8 cellular contexts compared by ENCODE assay signal in genomic region chr13:20924758-20925394, GRCh38. TPM values are rescaled to one million over a fixed set of nuclear protein-coding genes. Genes with fewer than 3 reads are reported as not detected.
DNase-seq lines count a peak whose midpoint lies in the region; ATAC-seq and TF ChIP-seq lines count a peak whose summit lies in the region.

No MANE protein-coding gene starts in this region.

- CTCF ChIA-PET in WTC11 (lab: Charles Lee), result interaction anchor here (0.5 to 4.4 kb wide), 39 partner anchors 9 to 745 kb away, joined by 3 to 33 read pairs (median 4); partner anchors contain the start of genes GJB2, MRPL57 and SKA3

- no peak overlapping the region for H3K4me3 Mint-ChIP-seq in WTC11

- H3K27ac Mint-ChIP-seq in WTC11, result no peak overlapping the region

- peak; percentile 49 for TF ChIP-seq CTCF in WTC11 (IDR thresholded peaks at IDR 0.05)

- no peaks in the 10 kb centered on the region for H3K9me3 Mint-ChIP-seq in WTC11

- peaks cover 6% of the 10 kb centered on the region; the same call in 1 of the 2 replicates for H3K4me1 Mint-ChIP-seq in WTC11

- POLR2A ChIA-PET in WTC11 (lab: Charles Lee), result interaction anchor here (0.7 kb wide), 1 partner anchor 241 kb away, joined by 4 read pairs; no protein-coding TSS in a partner anchor

- ATAC-seq in WTC11, result peak; percentile 78
- ATAC-seq in left colon, result peak; percentile 42
- no peak for ATAC-seq in HG03097 (IDR thresholded peaks at IDR 0.05; ENCODE audit: low FRiP score, unreplicated experiment)

- intact Hi-C loops in left colon (cut with DNase I, micrococcal nuclease), result loop anchor here (10.0 kb wide), 3 partner anchors 210 to 740 kb away; no protein-coding TSS in a partner anchor

- H3K27me3 Mint-ChIP-seq in WTC11 (ENCODE audit: low read depth), result no peaks in the 10 kb centered on the region

- H3K36me3 Mint-ChIP-seq in WTC11, result no peaks in the 10 kb centered on the region

- DNase-seq in NCI-H2081 (lab: John Stamatoyannopoulos, UW), result peak; percentile 57 to 68
- no peak for DNase-seq in NCI-H2081 treated with DMSO at 0.1 percent for 48 hours (lab: John Stamatoyannopoulos, UW)
- DNase-seq in NCI-H345 (lab: John Stamatoyannopoulos, UW), result peak; percentile 67
- DNase-seq in WTC11 (ENCODE audit: low spot score), result peak; percentile 87
- DNase-seq in caudate nucleus (lab: John Stamatoyannopoulos, UW), result peak in 54 of 61 donors; percentile 3 to 94 (median 37)
- peak; percentile 60 to 91 for DNase-seq in left colon
- DNase-seq in stimulated activated CD4-positive, alpha-beta T cell treated with anti-CD3 and anti-CD28 coated beads, Interleukin-2, amount 100 ng/mL, for 4 hours (ENCODE audit: low read depth), result peak; percentile 61

- no peak overlapping the region for H3K27ac ChIP-seq in caudate nucleus (ENCODE audit: low read depth, low read length)

TF ChIP-seq in WTC11, 78 proteins besides CTCF, POLR2A, EP300 and RAD21:
- TF ChIP-seq ZNF416 (CRISPR knock-in tag; IDR thresholded peaks at IDR 0.05) (no peak), CDX4 (CRISPR knock-in tag; IDR thresholded peaks at IDR 0.05; ENCODE audit: borderline replicate concordance) (no peak), ARID4B (CRISPR knock-in tag; IDR thresholded peaks at IDR 0.05; ENCODE audit: borderline replicate concordance) (no peak), MAX (CRISPR knock-in tag; IDR thresholded peaks at IDR 0.05) (no peak), NFYB (CRISPR knock-in tag; conservative IDR thresholded peaks at IDR 0.05; ENCODE audit: low read depth) (no peak)

RNA-seq across cellular contexts. Expression of gene XPO4, which starts 22.3 kb away (rescaled TPM):
- 32.2 to 34.9 TPM (median 33.8 TPM) in 3 replicates for total RNA-seq in WTC11 (2021)
- 10 to 100 TPM; 10.5 to 13.6 TPM for total RNA-seq in left colon
